Comparison of ENCODE assay signal across 1 cellular context in genomic region chr9:128191406-128192046, GRCh38.
TF ChIP-seq lines count a peak whose summit lies in the region.

TSS of gene CIZ1 (minus strand) at chr9:128191572. CDS start at chr9:128190857, 715 bp downstream.

TF ChIP-seq in HepG2, 621 proteins besides CTCF, POLR2A, EP300 and RAD21 (continued from another document):
- TF ChIP-seq ZNF280B (CRISPR knock-in tag; IDR thresholded peaks at IDR 0.05; ENCODE audit: borderline replicate concordance) (peak; percentile 68; the same call in 1 of the 2 replicates), MAFK (conservative IDR thresholded peaks at IDR 0.05 in 1 of 2, IDR thresholded peaks at IDR 0.05 in 1 of 2; ENCODE audit: low read length in 2 of 2) (no peak), GLI4 (CRISPR knock-in tag; IDR thresholded peaks at IDR 0.05; ENCODE audit: borderline replicate concordance) (peak; percentile 85), WIZ (CRISPR knock-in tag; IDR thresholded peaks at IDR 0.05) (no peak), SAP130 (CRISPR knock-in tag; IDR thresholded peaks at IDR 0.05; ENCODE audit: low read depth) (peak; percentile 74), TFDP1 (CRISPR knock-in tag; IDR thresholded peaks at IDR 0.05; ENCODE audit: borderline replicate concordance) (peak; percentile 47; the same call in 1 of the 2 replicates), HCFC1 (IDR thresholded peaks at IDR 0.05; ENCODE audit: low read depth, low read length) (0 out of 2 replicates have a peak, but pooled peaks have one; percentile 22), ZHX1 (CRISPR knock-in tag; IDR thresholded peaks at IDR 0.05; ENCODE audit: low read depth) (no peak), NFKBIZ (CRISPR knock-in tag; IDR thresholded peaks at IDR 0.05) (no peak), MYC (CRISPR knock-in tag; IDR thresholded peaks at IDR 0.05; ENCODE audit: borderline replicate concordance) (peak; percentile 71; the same call in 1 of the 2 replicates), ZNF264 (CRISPR knock-in tag; IDR thresholded peaks at IDR 0.05) (no peak), CAMTA2 (CRISPR knock-in tag; IDR thresholded peaks at IDR 0.05; ENCODE audit: borderline replicate concordance) (no peak), HOXA3 (CRISPR knock-in tag; IDR thresholded peaks at IDR 0.05) (peak; percentile 78), FOSL1 (CRISPR knock-in tag; IDR thresholded peaks at IDR 0.05; ENCODE audit: borderline replicate concordance) (no peak), ZKSCAN5 (CRISPR knock-in tag; IDR thresholded peaks at IDR 0.05) (no peak), ARHGAP35 (CRISPR knock-in tag; IDR thresholded peaks at IDR 0.05; ENCODE audit: borderline replicate concordance) (0 out of 2 replicates have a peak, but pooled peaks have one; percentile 45), DNMT1 (CRISPR knock-in tag; IDR thresholded peaks at IDR 0.05) (no peak; the same call in 1 of the 2 replicates), KDM1A (CRISPR knock-in tag; IDR thresholded peaks at IDR 0.05) (no peak), IKZF4 (CRISPR knock-in tag; IDR thresholded peaks at IDR 0.05; ENCODE audit: borderline replicate concordance, low read depth, not compliant biosample characterization) (no peak), SAFB2 (CRISPR knock-in tag; IDR thresholded peaks at IDR 0.05; ENCODE audit: borderline replicate concordance, low read depth) (peak; percentile 95), ZSCAN29 (CRISPR knock-in tag; conservative IDR thresholded peaks at IDR 0.05) (no peak), RXRA (CRISPR knock-in tag; IDR thresholded peaks at IDR 0.05) (no peak), STAG1 (CRISPR knock-in tag; IDR thresholded peaks at IDR 0.05) (peak; percentile 19; the same call in 1 of the 2 replicates), ZNF253 (CRISPR knock-in tag; IDR thresholded peaks at IDR 0.05; ENCODE audit: borderline replicate concordance) (no peak), ZFP37 (CRISPR knock-in tag; IDR thresholded peaks at IDR 0.05; ENCODE audit: borderline replicate concordance) (peak; percentile 52; the same call in 1 of the 2 replicates), ZNF691 (CRISPR knock-in tag; IDR thresholded peaks at IDR 0.05; ENCODE audit: borderline replicate concordance, low read depth) (no peak), E2F1 (CRISPR knock-in tag; IDR thresholded peaks at IDR 0.05) (peak; percentile 66), HMGXB4 (CRISPR knock-in tag; IDR thresholded peaks at IDR 0.05; ENCODE audit: borderline replicate concordance in 1 of 2, low read depth in 1 of 2) (peak; percentile 95 to 99), PCBP2 (optimal IDR thresholded peaks at IDR 0.05; ENCODE audit: low read depth, low read length, poor library complexity, severe bottlenecking) (no peak), KDM6A (CRISPR knock-in tag; IDR thresholded peaks at IDR 0.05; ENCODE audit: low read depth) (no peak), ZBTB38 (CRISPR knock-in tag; IDR thresholded peaks at IDR 0.05) (peak; percentile 62; the same call in 1 of the 2 replicates), ZNF556 (CRISPR knock-in tag; IDR thresholded peaks at IDR 0.05; ENCODE audit: borderline replicate concordance) (0 out of 2 replicates have a peak, but pooled peaks have one; percentile 58), ZNF607 (CRISPR knock-in tag; IDR thresholded peaks at IDR 0.05; ENCODE audit: borderline replicate concordance) (peak; percentile 60), ZNF775 (CRISPR knock-in tag; IDR thresholded peaks at IDR 0.05; ENCODE audit: borderline replicate concordance) (no peak), TFDP2 (CRISPR knock-in tag; IDR thresholded peaks at IDR 0.05) (peak; percentile 53), PHF5A (CRISPR knock-in tag; IDR thresholded peaks at IDR 0.05; ENCODE audit: low read depth, unreplicated experiment) (no peak), ZBTB37 (CRISPR knock-in tag; IDR thresholded peaks at IDR 0.05) (no peak), ZNF329 (CRISPR knock-in tag; IDR thresholded peaks at IDR 0.05; ENCODE audit: low read depth) (peak; percentile 74; the same call in 1 of the 2 replicates), ZNF160 (CRISPR knock-in tag; IDR thresholded peaks at IDR 0.05) (no peak; the same call in 1 of the 2 replicates), ERF (CRISPR knock-in tag; IDR thresholded peaks at IDR 0.05) (peak; percentile 60; the same call in 1 of the 2 replicates), FOXA1 (IDR thresholded peaks at IDR 0.05) (no peak), FOXA1 (CRISPR knock-in tag; IDR thresholded peaks at IDR 0.05) (no peak), DZIP1 (CRISPR knock-in tag; IDR thresholded peaks at IDR 0.05) (0 out of 2 replicates have a peak, but pooled peaks have one; percentile 52), HNF4A (CRISPR knock-in tag; IDR thresholded peaks at IDR 0.05) (peak; percentile 35; the same call in 1 of the 2 replicates), HES4 (CRISPR knock-in tag; IDR thresholded peaks at IDR 0.05; ENCODE audit: borderline replicate concordance) (peak; percentile 67; the same call in 1 of the 2 replicates)
